7 cellular contexts compared by ENCODE assay signal in genomic region chr15:67149859-67150824, GRCh38.
A peak's percentile ranks its signal among the peaks of the same experiment; 100 is the strongest.
DNase-seq lines count a peak whose midpoint lies in the region; ATAC-seq, FAIRE-seq and TF ChIP-seq lines count a peak whose summit lies in the region.

No MANE protein-coding gene starts in this region.

- H3F3A ChIP-seq in smooth muscle cell (ENCODE audit: low read depth) = peaks cover 51% of the 10 kb centered on the region

- H3K4me1 ChIP-seq in iPS-15b (ENCODE audit: control insufficient read depth, insufficient read depth, low read length) = peaks cover 53% of the 10 kb centered on the region
- peaks cover 47% of the 10 kb centered on the region for H3K4me1 ChIP-seq in smooth muscle cell (ENCODE audit: low read depth)

- no peaks in the 10 kb centered on the region for H4K20me1 ChIP-seq in smooth muscle cell (ENCODE audit: low read depth)

- no peak for TF ChIP-seq CTCF in smooth muscle cell (IDR thresholded peaks at IDR 0.05; ENCODE audit: borderline replicate concordance, insufficient read depth, poor library complexity, severe bottlenecking)

- H3K9ac ChIP-seq in iPS-15b (ENCODE audit: low read depth, low read length) = no peak overlapping the region
- H3K9ac ChIP-seq in smooth muscle cell (ENCODE audit: low read depth) = peak overlapping the region; percentile 91

- no peak for ATAC-seq in GM18505 (IDR thresholded peaks at IDR 0.05; ENCODE audit: unreplicated experiment)
- ATAC-seq in HG02885 (IDR thresholded peaks at IDR 0.05; ENCODE audit: poor library complexity, unreplicated experiment) = no peak

- WGBS in smooth muscle cell (ENCODE audit: low lambda C conversion rate) = under 1% methylated on average over 16 of the region's 16 CpGs

- H3K4me2 ChIP-seq in smooth muscle cell = peak overlapping the region; percentile 78

- H3K4me3 ChIP-seq in iPS-15b (ENCODE audit: low read depth, low read length) = peak overlapping the region; percentile 24
- H3K4me3 ChIP-seq in smooth muscle cell = peak overlapping the region; percentile 41

- H3K36me3 ChIP-seq in iPS-15b (ENCODE audit: control insufficient read depth, insufficient read depth, low read length) = no peaks in the 10 kb centered on the region
- H3K36me3 ChIP-seq in smooth muscle cell (ENCODE audit: low read depth) = no peaks in the 10 kb centered on the region

- TF ChIP-seq POLR2A in H54 (IDR thresholded peaks at IDR 0.05; ENCODE audit: low read depth, low read length) (no peak), GM18505 (IDR thresholded peaks at IDR 0.05; ENCODE audit: borderline replicate concordance, extremely low read depth, insufficient read depth, insufficient read length) (no peak)

- no peak overlapping the region for H2AFZ ChIP-seq in smooth muscle cell (ENCODE audit: low read depth)

- peak overlapping the region; percentile 99 for H3K27ac ChIP-seq in smooth muscle cell (ENCODE audit: low read depth)

- no peak for FAIRE-seq in H54 (lab: Jason Lieb, UNC)

- DNase-seq in H54 (ENCODE audit: insufficient read length, low spot score) = peak; percentile 57
- DNase-seq in RKO (ENCODE audit: low spot score) = peak; percentile 85
- DNase-seq in amniotic stem cell (lab: John Stamatoyannopoulos, UW) = peak; percentile 90
- peak; percentile 44 for DNase-seq in smooth muscle cell (lab: John Stamatoyannopoulos, UW; ENCODE audit: unreplicated experiment)

- no peaks in the 10 kb centered on the region for H3K27me3 ChIP-seq in iPS-15b (ENCODE audit: control insufficient read depth, insufficient read depth, low read length)
- H3K27me3 ChIP-seq in smooth muscle cell (ENCODE audit: low read depth) = no peaks in the 10 kb centered on the region

- H3K9me3 ChIP-seq in iPS-15b (ENCODE audit: control insufficient read depth, insufficient read depth, low read length) (no peaks in the 10 kb centered on the region), smooth muscle cell (replicated peaks; ENCODE audit: low read depth) (no peaks in the 10 kb centered on the region)

- peaks cover 59% of the 10 kb centered on the region for H3K79me2 ChIP-seq in smooth muscle cell (ENCODE audit: low read depth)
